8 cellular contexts compared by ENCODE assay signal in the genomic region with DNA sequence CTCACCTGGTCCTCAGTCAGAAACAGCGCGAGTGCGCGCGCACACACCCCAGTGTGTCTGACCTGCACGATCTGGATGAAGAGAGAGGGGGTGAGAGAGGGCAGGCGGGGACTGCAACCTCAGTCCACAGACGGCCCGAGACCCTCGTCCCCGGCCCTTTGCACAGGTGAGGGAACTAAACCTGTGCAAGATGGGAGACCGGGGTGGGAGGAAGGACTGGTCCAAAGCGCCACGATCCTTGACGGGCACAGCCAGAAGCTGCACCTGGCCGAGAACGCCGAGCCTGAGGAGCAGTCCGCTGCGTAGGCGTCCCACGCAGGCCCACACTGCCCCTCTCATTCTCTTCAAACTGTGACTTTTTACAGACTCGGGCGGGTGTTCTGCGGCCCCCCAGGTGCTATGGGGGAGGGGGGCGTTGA. TPM values are rescaled to one million over a fixed set of nuclear protein-coding genes. Genes with fewer than 3 reads are reported as not detected.
DNase-seq lines count a peak whose midpoint lies in the region; ATAC-seq and TF ChIP-seq lines count a peak whose summit lies in the region.

No MANE protein-coding gene starts in this region.

- DNase-seq in GM23338 (ENCODE audit: low spot score) (peak; percentile 48), SJSA1 (ENCODE audit: low read depth in 1 of 2, low spot score in 2 of 2) (no peak), foreskin fibroblast (peak in 1 of 2 donors; percentile 16), gastrocnemius medialis (no peak), NCI-H2081 treated with DMSO at 0.1 percent for 48 hours (lab: John Stamatoyannopoulos, UW) (no peak), NCI-H1694 treated with DMSO at 0.1 percent for 48 hours (lab: John Stamatoyannopoulos, UW) (no peak), GOT3 (lab: John Stamatoyannopoulos, UW) (no peak)
- DNase-seq in activated CD8-positive, alpha-beta memory T cell treated with anti-CD3 and anti-CD28 coated beads for 24 hours: no peak

- H3K9me3 Mint-ChIP-seq in GM23338: peaks cover 2% of the 10 kb centered on the region; the same call in 2 of the 3 replicates

- H3K27me3 Mint-ChIP-seq in GM23338 (ENCODE audit: insufficient read depth, low read depth, poor library complexity): peaks cover 44% of the 10 kb centered on the region

- peaks cover 20% of the 10 kb centered on the region; the same call in 1 of the 2 replicates for H3F3A ChIP-seq in GM23338 (replicated peaks; ENCODE audit: low read depth)

- H3K4me3 ChIP-seq in GM23338 (peak overlapping the region; percentile 89), SJSA1 (peak overlapping the region; percentile 55), foreskin fibroblast (ENCODE audit: low read depth in 1 of 2, low read length in 2 of 2) (peak overlapping the region; percentile 70 to 88), gastrocnemius medialis (peak overlapping the region; percentile 61 to 76 (median 73))

- H2AFZ ChIP-seq in GM23338: peak overlapping the region; percentile 99

- no peak overlapping the region for H3K27ac ChIP-seq in GM23338 (ENCODE audit: low read depth)
- H3K27ac ChIP-seq in SJSA1: peak overlapping the region; percentile 64
- H3K27ac ChIP-seq in gastrocnemius medialis: peak overlapping the region; percentile 60 to 74 (median 72)

- H3K27me3 ChIP-seq in GM23338 (ENCODE audit: insufficient read depth) (peaks cover 28% of the 10 kb centered on the region), SJSA1 (replicated peaks) (no peaks in the 10 kb centered on the region), gastrocnemius medialis (no peaks in the 10 kb centered on the region)

- peaks cover 21% of the 10 kb centered on the region for H3K4me1 Mint-ChIP-seq in GM23338

- H3K4me1 ChIP-seq in GM23338 (ENCODE audit: insufficient read depth): peaks cover 17% of the 10 kb centered on the region
- H3K4me1 ChIP-seq in SJSA1 (replicated peaks): peaks cover 28% of the 10 kb centered on the region
- H3K4me1 ChIP-seq in gastrocnemius medialis: peaks cover 31 to 36% of the 10 kb centered on the region in 2 donors

- TF ChIP-seq CTCF in GM23338 (conservative IDR thresholded peaks at IDR 0.05; ENCODE audit: low read depth in 2 of 2) (no peak), foreskin fibroblast (IDR thresholded peaks at IDR 0.05; ENCODE audit: low read depth, low read length) (no peak), gastrocnemius medialis (IDR thresholded peaks at IDR 0.05 in 4 of 5, conservative IDR thresholded peaks at IDR 0.05 in 1 of 5) (no peak)

- H3K9me3 ChIP-seq in SJSA1 (replicated peaks) (no peaks in the 10 kb centered on the region), gastrocnemius medialis (no peaks in the 10 kb centered on the region)

- TF ChIP-seq POLR2A in gastrocnemius medialis (IDR thresholded peaks at IDR 0.05): no peak

- H3K27ac Mint-ChIP-seq in GM23338: no peak overlapping the region; the same call in 1 of the 2 replicates

- peak; percentile 4 for ATAC-seq in GM23338
- ATAC-seq in gastrocnemius medialis: no peak

- peak overlapping the region; percentile 99 for H3K4me2 ChIP-seq in GM23338

- no peaks in the 10 kb centered on the region for H3K79me2 ChIP-seq in GM23338 (replicated peaks; ENCODE audit: insufficient read depth)

- H3K9me2 ChIP-seq in GM23338 (ENCODE audit: insufficient read depth): no peaks in the 10 kb centered on the region

- in situ Hi-C loops in gastrocnemius medialis (cut with MboI; ENCODE audit: low sequenced_read_pairs in 4 of 4): no loop called here

- H4K20me1 ChIP-seq in GM23338 (replicated peaks; ENCODE audit: insufficient read depth): no peaks in the 10 kb centered on the region

- H3K36me3 Mint-ChIP-seq in GM23338 (ENCODE audit: low read depth): peaks cover 14% of the 10 kb centered on the region; the same call in 2 of the 3 replicates

- intact Hi-C loops in gastrocnemius medialis (cut with DNase I; ENCODE audit: low total_unique reads): loop anchor here (10.0 kb wide), 1 partner anchor 270 kb away; a partner anchor contains a TSS

- peak overlapping the region; percentile 96 for H3K4me3 Mint-ChIP-seq in GM23338

- H3K36me3 ChIP-seq in GM23338 (ENCODE audit: insufficient read depth) (no peaks in the 10 kb centered on the region), SJSA1 (peaks cover 20% of the 10 kb centered on the region), gastrocnemius medialis (no peaks in the 10 kb centered on the region)

TF ChIP-seq in GM23338, 12 proteins besides CTCF, POLR2A, EP300 and RAD21:
- TF ChIP-seq, protein P1, sequence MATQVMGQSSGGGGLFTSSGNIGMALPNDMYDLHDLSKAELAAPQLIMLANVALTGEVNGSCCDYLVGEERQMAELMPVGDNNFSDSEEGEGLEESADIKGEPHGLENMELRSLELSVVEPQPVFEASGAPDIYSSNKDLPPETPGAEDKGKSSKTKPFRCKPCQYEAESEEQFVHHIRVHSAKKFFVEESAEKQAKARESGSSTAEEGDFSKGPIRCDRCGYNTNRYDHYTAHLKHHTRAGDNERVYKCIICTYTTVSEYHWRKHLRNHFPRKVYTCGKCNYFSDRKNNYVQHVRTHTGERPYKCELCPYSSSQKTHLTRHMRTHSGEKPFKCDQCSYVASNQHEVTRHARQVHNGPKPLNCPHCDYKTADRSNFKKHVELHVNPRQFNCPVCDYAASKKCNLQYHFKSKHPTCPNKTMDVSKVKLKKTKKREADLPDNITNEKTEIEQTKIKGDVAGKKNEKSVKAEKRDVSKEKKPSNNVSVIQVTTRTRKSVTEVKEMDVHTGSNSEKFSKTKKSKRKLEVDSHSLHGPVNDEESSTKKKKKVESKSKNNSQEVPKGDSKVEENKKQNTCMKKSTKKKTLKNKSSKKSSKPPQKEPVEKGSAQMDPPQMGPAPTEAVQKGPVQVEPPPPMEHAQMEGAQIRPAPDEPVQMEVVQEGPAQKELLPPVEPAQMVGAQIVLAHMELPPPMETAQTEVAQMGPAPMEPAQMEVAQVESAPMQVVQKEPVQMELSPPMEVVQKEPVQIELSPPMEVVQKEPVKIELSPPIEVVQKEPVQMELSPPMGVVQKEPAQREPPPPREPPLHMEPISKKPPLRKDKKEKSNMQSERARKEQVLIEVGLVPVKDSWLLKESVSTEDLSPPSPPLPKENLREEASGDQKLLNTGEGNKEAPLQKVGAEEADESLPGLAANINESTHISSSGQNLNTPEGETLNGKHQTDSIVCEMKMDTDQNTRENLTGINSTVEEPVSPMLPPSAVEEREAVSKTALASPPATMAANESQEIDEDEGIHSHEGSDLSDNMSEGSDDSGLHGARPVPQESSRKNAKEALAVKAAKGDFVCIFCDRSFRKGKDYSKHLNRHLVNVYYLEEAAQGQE (IDR thresholded peaks at IDR 0.05; ENCODE audit: unreplicated experiment): no peak
- no peak for TF ChIP-seq NANOG (IDR thresholded peaks at IDR 0.05; ENCODE audit: borderline replicate concordance)
- no peak for TF ChIP-seq ZNF331 (CRISPR knock-in tag; IDR thresholded peaks at IDR 0.05; ENCODE audit: low read depth)
- no peak for TF ChIP-seq POLR2AphosphoS5 (IDR thresholded peaks at IDR 0.05; ENCODE audit: low read depth)

RNA-seq across cellular contexts. Expression of a gene that starts 0.5 kb away (rescaled TPM):
- total RNA-seq in GM23338 (2014; rRNA removed; shearing (Covaris generic)): 3.5 and 3.8 TPM in 2 replicates
- 1.7 and 2.5 TPM in 2 replicates for polyA plus RNA-seq in GM23338 (2016; fragmentation: Nextera tagmentation; extraction: Ambion mirVana)
- 4.4 and 5.6 TPM in 2 replicates for total RNA-seq in SJSA1 (2014; rRNA removed; shearing (Covaris generic))
- total RNA-seq in gastrocnemius medialis: under 1 TPM; 0.49 to 0.93 (median 0.83) TPM

RNA-seq across cellular contexts. Expression of a gene that starts 3.9 kb away (rescaled TPM):
- not detected in 2 replicates for total RNA-seq in GM23338 (2014; rRNA removed; shearing (Covaris generic))
- 0.21 and 0.42 TPM in 2 replicates for polyA plus RNA-seq in GM23338 (2016; fragmentation: Nextera tagmentation; extraction: Ambion mirVana)
- total RNA-seq in SJSA1 (2014; rRNA removed; shearing (Covaris generic)): not detected in 2 replicates
- total RNA-seq in gastrocnemius medialis: not detected

RNA-seq across cellular contexts. Expression of a gene that starts 4.6 kb away (rescaled TPM):
- 8.6 and 8.7 TPM in 2 replicates for total RNA-seq in GM23338 (2014; rRNA removed; shearing (Covaris generic))
- 35.2 and 39.7 TPM in 2 replicates for polyA plus RNA-seq in GM23338 (2016; fragmentation: Nextera tagmentation; extraction: Ambion mirVana)
- 22.1 and 38.9 TPM in 2 replicates for total RNA-seq in SJSA1 (2014; rRNA removed; shearing (Covaris generic))
- total RNA-seq in gastrocnemius medialis: 10 to 100 TPM; 16.4 to 79.0 (median 56.8) TPM

RNA-seq across cellular contexts. Expression of a gene that starts 17.2 kb away (rescaled TPM):
- total RNA-seq in GM23338 (2014; rRNA removed; shearing (Covaris generic)): 4.7 and 7.7 TPM in 2 replicates
- polyA plus RNA-seq in GM23338 (2016; fragmentation: Nextera tagmentation; extraction: Ambion mirVana): 8.1 and 8.2 TPM in 2 replicates
- 9.2 and 13.5 TPM in 2 replicates for total RNA-seq in SJSA1 (2014; rRNA removed; shearing (Covaris generic))
- 1 to 10 TPM; 1.6 to 4.6 (median 4.4) TPM for total RNA-seq in gastrocnemius medialis

RNA-seq across cellular contexts. Expression of a gene that starts 17.3 kb away (rescaled TPM):
- total RNA-seq in GM23338 (2014; rRNA removed; shearing (Covaris generic)): 249 and 274 TPM in 2 replicates
- polyA plus RNA-seq in GM23338 (2016; fragmentation: Nextera tagmentation; extraction: Ambion mirVana): 224 and 228 TPM in 2 replicates
- 424 and 465 TPM in 2 replicates for total RNA-seq in SJSA1 (2014; rRNA removed; shearing (Covaris generic))
- 100 to 1,000 TPM; 211 to 294 (median 245) TPM for total RNA-seq in gastrocnemius medialis
